In genomic region chr20:2101935-2102584, GRCh38 we compare ENCODE assay signal across 1 cellular context.
A peak's percentile ranks its signal among the peaks of the same experiment; 100 is the strongest.
TF ChIP-seq lines count a peak whose summit lies in the region.

No MANE protein-coding gene starts in this region.

TF ChIP-seq in HepG2, 621 proteins besides CTCF, POLR2A, EP300 and RAD21 (continued from another document and continues in another):
- TF ChIP-seq HNF4G (IDR thresholded peaks at IDR 0.05; ENCODE audit: borderline replicate concordance, low read depth, low read length) (peak; percentile 8; the same call in 1 of the 2 replicates), HNF4G (CRISPR knock-in tag; IDR thresholded peaks at IDR 0.05; ENCODE audit: borderline replicate concordance, low read depth) (no peak; the same call in 1 of the 2 replicates), ZNF816 (CRISPR knock-in tag; IDR thresholded peaks at IDR 0.05; ENCODE audit: borderline replicate concordance) (no peak), ZNF264 (CRISPR knock-in tag; IDR thresholded peaks at IDR 0.05) (peak; percentile 28; the same call in 1 of the 2 replicates), THYN1 (CRISPR knock-in tag; IDR thresholded peaks at IDR 0.05; ENCODE audit: borderline replicate concordance, low read depth) (no peak), ZNF746 (CRISPR knock-in tag; IDR thresholded peaks at IDR 0.05) (peak; percentile 28), RARA (CRISPR knock-in tag; IDR thresholded peaks at IDR 0.05) (no peak; the same call in 1 of the 2 replicates), ZNF75D (CRISPR knock-in tag; IDR thresholded peaks at IDR 0.05; ENCODE audit: borderline replicate concordance) (peak; percentile 74; the same call in 1 of the 2 replicates), ZFYVE20 (CRISPR knock-in tag; IDR thresholded peaks at IDR 0.05; ENCODE audit: borderline replicate concordance, low read depth) (no peak), ZFP36L1 (CRISPR knock-in tag; IDR thresholded peaks at IDR 0.05) (no peak), MTF1 (CRISPR knock-in tag; IDR thresholded peaks at IDR 0.05) (no peak), MAFF (IDR thresholded peaks at IDR 0.05; ENCODE audit: low read depth, low read length) (no peak), FOXA3 (CRISPR knock-in tag; IDR thresholded peaks at IDR 0.05) (peak; percentile 70; the same call in 1 of the 2 replicates), SP4 (CRISPR knock-in tag; IDR thresholded peaks at IDR 0.05) (no peak), ARNT (IDR thresholded peaks at IDR 0.05) (no peak), ZHX2 (IDR thresholded peaks at IDR 0.05; ENCODE audit: low read depth) (0 out of 2 replicates have a peak, but pooled peaks have one; percentile 18), ZHX2 (CRISPR knock-in tag; IDR thresholded peaks at IDR 0.05; ENCODE audit: borderline replicate concordance) (peak; percentile 55; the same call in 1 of the 2 replicates), FOXK1 (CRISPR knock-in tag; IDR thresholded peaks at IDR 0.05; ENCODE audit: borderline replicate concordance, low read depth) (peak; percentile 97), TRAFD1 (CRISPR knock-in tag; IDR thresholded peaks at IDR 0.05; ENCODE audit: borderline replicate concordance) (no peak), MED1 (CRISPR knock-in tag; IDR thresholded peaks at IDR 0.05) (peak; percentile 70), AGO2 (optimal IDR thresholded peaks at IDR 0.05; ENCODE audit: low read depth, low read length) (peak; percentile 79), FOXC1 (CRISPR knock-in tag; IDR thresholded peaks at IDR 0.05; ENCODE audit: borderline replicate concordance) (no peak; the same call in 1 of the 2 replicates), ZBTB14 (CRISPR knock-in tag; IDR thresholded peaks at IDR 0.05) (peak; percentile 59; the same call in 1 of the 2 replicates), NBN (conservative IDR thresholded peaks at IDR 0.05) (no peak), IRF1 (CRISPR knock-in tag; IDR thresholded peaks at IDR 0.05; ENCODE audit: low read depth) (0 out of 2 replicates have a peak, but pooled peaks have one; percentile 22), ZNF460 (CRISPR knock-in tag; IDR thresholded peaks at IDR 0.05; ENCODE audit: borderline replicate concordance) (no peak), ZNF224 (CRISPR knock-in tag; IDR thresholded peaks at IDR 0.05) (0 out of 2 replicates have a peak, but pooled peaks have one; percentile 28), RFX5 (IDR thresholded peaks at IDR 0.05; ENCODE audit: low read depth, low read length) (peak; percentile 80), CERS6 (CRISPR knock-in tag; IDR thresholded peaks at IDR 0.05) (no peak), EHMT2 (IDR thresholded peaks at IDR 0.05; ENCODE audit: borderline replicate concordance, low read depth, low read length) (no peak), ZFY (CRISPR knock-in tag; IDR thresholded peaks at IDR 0.05) (peak; percentile 92), ZNF292 (CRISPR knock-in tag; IDR thresholded peaks at IDR 0.05; ENCODE audit: borderline replicate concordance, low read depth) (no peak; the same call in 1 of the 2 replicates), SALL2 (CRISPR knock-in tag; IDR thresholded peaks at IDR 0.05) (peak; percentile 47; the same call in 1 of the 2 replicates), STAG1 (CRISPR knock-in tag; IDR thresholded peaks at IDR 0.05) (no peak), ZNF776 (CRISPR knock-in tag; IDR thresholded peaks at IDR 0.05) (peak; percentile 99), HNRNPLL (IDR thresholded peaks at IDR 0.05; ENCODE audit: low read depth, low read length, poor library complexity, severe bottlenecking) (peak; percentile 65), SNRNP70 (IDR thresholded peaks at IDR 0.05; ENCODE audit: low read depth, low read length) (no peak), ERF (CRISPR knock-in tag; IDR thresholded peaks at IDR 0.05) (peak; percentile 55), MTA1 (CRISPR knock-in tag; IDR thresholded peaks at IDR 0.05; ENCODE audit: borderline replicate concordance) (no peak), DZIP1 (CRISPR knock-in tag; IDR thresholded peaks at IDR 0.05) (peak; percentile 20; the same call in 1 of the 2 replicates), ZNF878 (CRISPR knock-in tag; IDR thresholded peaks at IDR 0.05) (peak; percentile 41), ZNF3 (CRISPR knock-in tag; IDR thresholded peaks at IDR 0.05) (no peak), HNRNPK (IDR thresholded peaks at IDR 0.05; ENCODE audit: low read depth, low read length, poor library complexity, severe bottlenecking) (peak; percentile 72), ZNF441 (CRISPR knock-in tag; IDR thresholded peaks at IDR 0.05; ENCODE audit: borderline replicate concordance) (peak; percentile 96), CSRNP2 (CRISPR knock-in tag; conservative IDR thresholded peaks at IDR 0.05; ENCODE audit: low read depth) (no peak), SKI (IDR thresholded peaks at IDR 0.05; ENCODE audit: partially characterized antibody) (peak; percentile 67), GZF1 (CRISPR knock-in tag; IDR thresholded peaks at IDR 0.05) (no peak; the same call in 1 of the 2 replicates), PAX8 (CRISPR knock-in tag; IDR thresholded peaks at IDR 0.05; ENCODE audit: borderline replicate concordance) (no peak), SATB2 (CRISPR knock-in tag; IDR thresholded peaks at IDR 0.05) (no peak), ZNF44 (CRISPR knock-in tag; IDR thresholded peaks at IDR 0.05) (no peak), RBM22 (optimal IDR thresholded peaks at IDR 0.05; ENCODE audit: low read length) (no peak), CSRNP1 (CRISPR knock-in tag; IDR thresholded peaks at IDR 0.05) (peak; percentile 98), ZBTB42 (CRISPR knock-in tag; IDR thresholded peaks at IDR 0.05) (peak; percentile 93), TP53 (CRISPR knock-in tag; conservative IDR thresholded peaks at IDR 0.05) (no peak; the same call in 1 of the 2 replicates), FOXK2 (IDR thresholded peaks at IDR 0.05) (peak; percentile 100), ZNF350 (CRISPR knock-in tag; IDR thresholded peaks at IDR 0.05; ENCODE audit: borderline replicate concordance, low read depth) (peak; percentile 92)
